11 cellular contexts compared by ENCODE assay signal in the genomic region with DNA sequence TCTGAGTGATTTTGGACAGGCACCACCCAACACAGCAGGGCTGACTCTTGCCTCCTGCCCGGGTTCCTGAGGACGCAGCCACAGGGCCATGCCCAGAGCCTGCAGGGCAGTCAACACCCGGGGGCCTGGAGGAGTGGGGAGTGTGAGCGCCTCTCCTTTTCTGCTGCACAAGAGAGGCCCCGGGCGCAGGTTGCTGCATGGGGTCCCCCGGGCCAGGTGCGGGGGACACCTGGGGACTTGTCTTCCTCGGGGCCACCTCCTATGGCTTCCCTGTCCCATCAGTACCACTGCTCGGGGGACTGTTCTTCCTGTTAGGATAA.
"Had no signal": no experiment of that assay in that cellular context is flagged by ENCODE, and none has a peak within 500 bp of the region (broad histone marks: within the 10 kb centered on the region; RNA-seq: fewer than 3 reads in every experiment).

No MANE protein-coding gene starts in this region.

- H3K36me3 ChIP-seq: HAP-1 had no signal

- DNase-seq: GM23248, GOT3, H7, H9, HCEC 1CT, HFFc6 had no signal

- H3K4me1 ChIP-seq: HAP-1 had no signal

- ATAC-seq: GM23338, HCT116 had no signal

- H3K4me2 ChIP-seq: GM23338 had no signal

- H3K9ac ChIP-seq: GM23248 had no signal

- H3K4me1 Mint-ChIP-seq: GM23338, H9 had no signal

- H3K27ac ChIP-seq: GM23248 had no signal

- H3K9me3 ChIP-seq: HAP-1 had no signal

- FAIRE-seq: H1, H54 had no signal

- H3K4me3 ChIP-seq: GM23248, GM23338, HAP-1 had no signal

- H3K4me3 Mint-ChIP-seq: GM23338, H9, HFFc6 had no signal

- H3K27ac Mint-ChIP-seq: GM23338, H9, HFFc6 had no signal

- H2AFZ ChIP-seq: GM23248, GM23338 had no signal
